23 cellular contexts compared by ENCODE assay signal in genomic region chr17:36994438-36994837, GRCh38. TPM values are rescaled to one million over a fixed set of nuclear protein-coding genes. Genes with fewer than 3 reads are reported as not detected.
DNase-seq lines count a peak whose midpoint lies in the region; TF ChIP-seq lines count a peak whose summit lies in the region.
"Had no signal": no experiment of that assay in that cellular context is flagged by ENCODE, and none has a peak within 500 bp of the region (broad histone marks: within the 10 kb centered on the region; RNA-seq: fewer than 3 reads in every experiment).

No MANE protein-coding gene starts in this region.

- peaks cover 3% of the 10 kb centered on the region for H3K9me3 Mint-ChIP-seq in MCF 10A (ENCODE audit: unreplicated experiment)

- CTCF ChIA-PET in MCF 10A (lab: Yijun Ruan, JAX): interaction anchor here (1.2 to 1.6 kb wide), 2 partner anchors 10 to 54 kb away, joined by 3 to 6 read pairs; no protein-coding TSS in a partner anchor

- no peak for TF ChIP-seq POLR2A in breast epithelium (IDR thresholded peaks at IDR 0.05)

- H3K4me3 Mint-ChIP-seq in MCF 10A (ENCODE audit: unreplicated experiment): no peak overlapping the region
- H3K4me3 Mint-ChIP-seq: T-helper 17 cell had no signal

- intact Hi-C loops in MCF 10A (cut with micrococcal nuclease): no loop called here
- intact Hi-C loops in breast epithelium (cut with DNase I; ENCODE audit: low total_unique reads): no loop called here

- H3K36me3 Mint-ChIP-seq in MCF 10A (ENCODE audit: insufficient read depth, unreplicated experiment): peaks cover 85% of the 10 kb centered on the region

- no TSS peak for BruUV-seq in MCF 10A (replicated peaks; lab: Mats Ljungman, UMichigan)

- no peak for TF ChIP-seq CTCF in MCF 10A (IDR thresholded peaks at IDR 0.05; ENCODE audit: unreplicated experiment)
- TF ChIP-seq CTCF in breast epithelium (IDR thresholded peaks at IDR 0.05): no peak

- POLR2A ChIA-PET in MCF 10A (lab: Yijun Ruan, JAX): interaction anchor here (0.8 to 1.4 kb wide), 2 partner anchors 10 to 87 kb away, joined by 3 to 6 read pairs; no protein-coding TSS in a partner anchor

- no peak overlapping the region for H3K27ac ChIP-seq in breast epithelium
- H3K27ac ChIP-seq: 22Rv1, C4-2B, upper lobe of right lung had no signal

- H3K4me3 ChIP-seq in breast epithelium: no peak overlapping the region
- H3K4me3 ChIP-seq: upper lobe of right lung had no signal

- H3K4me1 Mint-ChIP-seq in MCF 10A (ENCODE audit: insufficient read depth, unreplicated experiment): no peaks in the 10 kb centered on the region

- no peaks in the 10 kb centered on the region for H3K9me3 ChIP-seq in breast epithelium
- H3K9me3 ChIP-seq: upper lobe of right lung had no signal

- no peaks in the 10 kb centered on the region for H3K27me3 ChIP-seq in breast epithelium
- H3K27me3 ChIP-seq: upper lobe of right lung had no signal

- H3K4me1 ChIP-seq in breast epithelium: no peaks in the 10 kb centered on the region
- H3K4me1 ChIP-seq: upper lobe of right lung had no signal

- H3K36me3 ChIP-seq in breast epithelium: no peaks in the 10 kb centered on the region

- H3K27ac Mint-ChIP-seq in MCF 10A (ENCODE audit: low read depth, unreplicated experiment): peak overlapping the region; percentile 5
- H3K27ac Mint-ChIP-seq: T-helper 17 cell had no signal

- DNase-seq in MCF 10A (ENCODE audit: unreplicated experiment): no peak
- DNase-seq in breast epithelium (ENCODE audit: low spot score in 2 of 2): no peak
- peak; percentile 79 for DNase-seq in amniotic epithelial cell (ENCODE audit: low read depth)
- DNase-seq in iris pigment epithelial cell (ENCODE audit: low read depth): peak; percentile 80
- DNase-seq in cerebellar cortex (ENCODE audit: low spot score): no peak
- DNase-seq in amniotic stem cell (lab: John Stamatoyannopoulos, UW): no peak
- DNase-seq in NCI-H446 treated with DMSO at 0.1 percent for 48 hours (lab: John Stamatoyannopoulos, UW): no peak
- no peak for DNase-seq in hypothalamus (lab: John Stamatoyannopoulos, UW)
- DNase-seq: activated CD8-positive, alpha-beta memory T cell treated with anti-CD3 and anti-CD28 coated beads, Interleukin-2, amount 50 U/mL, for 4 hours; activated effector memory CD4-positive, alpha-beta T cell treated with anti-CD3 and anti-CD28 coated beads, Interleukin-2, amount 50 U/mL, for 16 hours; central memory CD4-positive, alpha-beta T cell; GDM1; glutamatergic neuron; left ventricle myocardium superior; MV-4-11; NCI-H1694 treated with DMSO at 0.1 percent for 48 hours; NCI-H2227 treated with DMSO at 0.1 percent for 48 hours; nucleus accumbens; SHP77 treated with DMSO at 0.1 percent for 48 hours; T-helper 17 cell; upper lobe of right lung had no signal

- no peaks in the 10 kb centered on the region for H3K27me3 Mint-ChIP-seq in MCF 10A (ENCODE audit: insufficient read depth, unreplicated experiment)
- H3K27me3 Mint-ChIP-seq: T-helper 17 cell had no signal

RNA-seq across cellular contexts. Expression of gene AATF, which starts 45.7 kb away (rescaled TPM):
- total RNA-seq in MCF 10A (2022) (68.9 and 85.2 TPM in 2 replicates), breast epithelium (10 to 100 TPM; 34.4 to 47.2 (median 40.0) TPM)

RNA-seq across cellular contexts. Expression of gene LHX1, which starts 57.2 kb away (rescaled TPM):
- not detected in 2 replicates for total RNA-seq in MCF 10A (2022)
- not detected for total RNA-seq in breast epithelium
- total RNA-seq: left ventricle myocardium superior, T-helper 17 cell, upper lobe of right lung had no signal

Comparison
In these comparisons a context has a peak if more than half of its experiments do, and no peak if none do; other contexts are left out.
1. DNase-seq: peak in amniotic epithelial cell (single experiment) and iris pigment epithelial cell (single experiment); none in MCF 10A (single experiment), breast epithelium (0 of 2), cerebellar cortex (single experiment), amniotic stem cell (single experiment), NCI-H446 treated with DMSO at 0.1 percent for 48 hours (single experiment) and hypothalamus (0 of 51).